25 cellular contexts compared by ENCODE assay signal in the genomic region with DNA sequence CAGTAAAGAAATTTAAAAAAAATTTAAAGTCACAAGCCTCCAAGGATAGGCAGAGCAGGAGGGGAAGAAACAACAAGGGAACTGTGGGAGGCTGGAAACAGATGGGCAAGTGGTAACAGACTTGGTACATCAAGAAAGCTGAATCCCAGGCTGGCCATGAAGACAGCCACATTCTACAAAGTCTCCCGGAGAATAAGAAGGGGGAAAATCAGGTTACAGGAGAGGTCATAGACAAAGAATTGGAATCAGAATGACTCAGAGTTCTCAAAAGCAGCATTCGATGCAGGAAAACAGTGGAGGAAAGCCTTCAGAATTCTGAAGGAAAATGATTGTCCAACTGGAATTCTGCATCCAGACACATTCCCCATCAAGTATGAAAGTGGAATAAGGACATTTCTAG.
"Had no signal": no experiment of that assay in that cellular context is flagged by ENCODE, and none has a peak within 500 bp of the region (broad histone marks: within the 10 kb centered on the region; RNA-seq: fewer than 3 reads in every experiment).

No MANE protein-coding gene starts in this region.

- H3K4me1 ChIP-seq: SJSA1 had no signal

- H3K4me3 ChIP-seq: SJSA1 had no signal

- H3K36me3 ChIP-seq: SJSA1 had no signal

- H3K4me1 Mint-ChIP-seq: activated T-helper 17 cell treated with anti-CD3 and anti-CD28 coated beads, Interleukin-2, amount 50 U/mL, for 72 hours had no signal

- H3K27ac Mint-ChIP-seq: activated CD4-positive, alpha-beta memory T cell treated with anti-CD3 and anti-CD28 coated beads for 36 hours; activated naive CD4-positive, alpha-beta T cell treated with anti-CD3 and anti-CD28 coated beads for 36 hours; activated naive CD8-positive, alpha-beta T cell; activated T-helper 17 cell treated with anti-CD3 and anti-CD28 coated beads, Interleukin-2, amount 50 U/mL, for 72 hours; brain; T-helper 1 cell treated with Interleukin-12 subunit alpha and Interleukin-12 subunit beta and Interleukin-4 antibody, amounts not matched to agents 30 μg/mL and 1 μg/mL, for 36 hours; WTC11 had no signal

- H3K27me3 Mint-ChIP-seq: activated CD4-positive, alpha-beta memory T cell treated with anti-CD3 and anti-CD28 coated beads for 36 hours; activated naive CD8-positive, alpha-beta T cell; brain had no signal

- H3K27me3 ChIP-seq: SJSA1 had no signal

- H3K36me3 Mint-ChIP-seq: activated CD4-positive, alpha-beta memory T cell treated with anti-CD3 and anti-CD28 coated beads for 36 hours; activated naive CD8-positive, alpha-beta T cell; brain; WTC11 had no signal

- H3K4me3 Mint-ChIP-seq: activated CD4-positive, alpha-beta memory T cell treated with anti-CD3 and anti-CD28 coated beads for 36 hours; activated naive CD4-positive, alpha-beta T cell treated with anti-CD3 and anti-CD28 coated beads for 36 hours; activated naive CD8-positive, alpha-beta T cell; activated T-helper 17 cell treated with anti-CD3 and anti-CD28 coated beads, Interleukin-2, amount 50 U/mL, for 72 hours; brain; T-helper 1 cell treated with Interleukin-12 subunit alpha and Interleukin-12 subunit beta and Interleukin-4 antibody, amounts not matched to agents 30 μg/mL and 1 μg/mL, for 36 hours; WTC11 had no signal

- H3K9me3 Mint-ChIP-seq: activated CD4-positive, alpha-beta memory T cell treated with anti-CD3 and anti-CD28 coated beads for 36 hours; activated naive CD4-positive, alpha-beta T cell treated with anti-CD3 and anti-CD28 coated beads for 36 hours; activated T-helper 17 cell treated with anti-CD3 and anti-CD28 coated beads, Interleukin-2, amount 50 U/mL, for 72 hours; T-helper 1 cell treated with Interleukin-12 subunit alpha and Interleukin-12 subunit beta and Interleukin-4 antibody, amounts not matched to agents 30 μg/mL and 1 μg/mL, for 36 hours; WTC11 had no signal

- DNase-seq: activated CD4-positive, alpha-beta memory T cell treated with anti-CD3 and anti-CD28 coated beads for 36 hours; activated CD4-positive, alpha-beta T cell treated with anti-CD3 and anti-CD28 coated beads for 48 hours; activated CD4-positive, CD25-positive, alpha-beta regulatory T cell treated with anti-CD3 and anti-CD28 coated beads, Interleukin-2, amount 50 U/mL, for 72 hours; activated gamma-delta T cell; activated naive CD4-positive, alpha-beta T cell treated with anti-CD3 and anti-CD28 coated beads for 36 hours; activated T-cell treated with anti-CD3 and anti-CD28 coated beads for 4 hours; activated T-cell treated with anti-CD3 and anti-CD28 coated beads, Interleukin-2, amount 50 U/mL, for 48 hours; amygdala; MM.1S; NCI-H1105; NCI-H1436 treated with DMSO at 0.1 percent for 48 hours; NCI-H187 treated with DMSO at 0.1 percent for 48 hours; NCI-H2081 treated with DMSO at 0.1 percent for 48 hours; NCI-H446; NCI-H524; PC-3; SHP77; SW 1271 had no signal

- H3K27ac ChIP-seq: SJSA1 had no signal

- ATAC-seq: activated T-helper 17 cell treated with anti-CD3 and anti-CD28 coated beads, Interleukin-2, amount 50 U/mL, for 72 hours; PC-3; SK-N-SH treated with all-trans-retinoic acid at 6 μM for 48 hours had no signal
